ENCODE assay signal across 8 cellular contexts in genomic region chr4:6573986-6574746, GRCh38. TPM values are rescaled to one million over a fixed set of nuclear protein-coding genes. Genes with fewer than 3 reads are reported as not detected.
DNase-seq lines count a peak whose midpoint lies in the region; ATAC-seq and TF ChIP-seq lines count a peak whose summit lies in the region.

No MANE protein-coding gene starts in this region.

- no peak; the same call in 1 of the 3 replicates for ATAC-seq in SK-N-SH treated with all-trans-retinoic acid at 6 μM for 48 hours
- ATAC-seq in activated naive CD4-positive, alpha-beta T cell treated with anti-CD3 and anti-CD28 coated beads, Interleukin-2, amount 50 U/mL, for 72 hours, result no peak

- peaks cover 0 to 5% (median 0%) of the 10 kb centered on the region in 3 donors for H3K27me3 Mint-ChIP-seq in immature natural killer cell (ENCODE audit: low read depth in 3 of 3)

- H3K4me3 ChIP-seq in SK-N-SH (ENCODE audit: low read depth in 2 of 2, low read length in 1 of 2) (peak overlapping the region; percentile 92 to 98), suprapubic skin (peak overlapping the region; percentile 75)

- peak overlapping the region; percentile 85 to 91 (median 86) for H3K4me3 Mint-ChIP-seq in immature natural killer cell

- H3K4me2 ChIP-seq in SK-N-SH, result peak overlapping the region; percentile 100

- no peaks in the 10 kb centered on the region for H4K20me1 ChIP-seq in SK-N-SH (ENCODE audit: insufficient read depth)

- peaks cover under 1 to 11% of the 10 kb centered on the region in 2 donors for H3K36me3 Mint-ChIP-seq in activated naive CD4-positive, alpha-beta T cell treated with anti-CD3 and anti-CD28 coated beads, Interleukin-2, amount 50 U/mL, for 72 hours
- H3K36me3 Mint-ChIP-seq in immature natural killer cell, result peaks cover 9 to 10% (median 10%) of the 10 kb centered on the region in 3 donors

- H3K9me3 Mint-ChIP-seq in activated naive CD4-positive, alpha-beta T cell treated with anti-CD3 and anti-CD28 coated beads, Interleukin-2, amount 50 U/mL, for 72 hours, result peaks cover 0 to 9% of the 10 kb centered on the region in 2 donors
- no peaks in the 10 kb centered on the region for H3K9me3 Mint-ChIP-seq in immature natural killer cell

- no peak for TF ChIP-seq POLR2A in suprapubic skin (IDR thresholded peaks at IDR 0.05)

- TF ChIP-seq CTCF in SK-N-SH (IDR thresholded peaks at IDR 0.05), result no peak
- TF ChIP-seq CTCF in suprapubic skin (IDR thresholded peaks at IDR 0.05), result no peak
- TF ChIP-seq CTCF in GM20000 (IDR thresholded peaks at IDR 0.05; ENCODE audit: extremely low read depth, missing control alignments), result no peak

- H3K4me1 ChIP-seq in SK-N-SH (ENCODE audit: control insufficient read depth in 1 of 2, insufficient read depth in 2 of 2, low read depth in 1 of 2, low read length in 1 of 2), result peaks cover 3 to 15% of the 10 kb centered on the region in 2 experiments; a peak in 2 of 4 replicates
- peaks cover 24% of the 10 kb centered on the region for H3K4me1 ChIP-seq in suprapubic skin

- no peak for TF ChIP-seq EP300 in SK-N-SH (IDR thresholded peaks at IDR 0.05; ENCODE audit: borderline replicate concordance in 1 of 2, low read depth in 1 of 2, low read length in 1 of 2)
- TF ChIP-seq EP300 in suprapubic skin (IDR thresholded peaks at IDR 0.05), result no peak

- WGBS in SK-N-SH (ENCODE audit: low lambda C conversion rate), result 59% methylated on average over 16 of the region's 16 CpGs
- 59% methylated on average over 12 of the region's 16 CpGs for WGBS in suprapubic skin

- H3K27me3 ChIP-seq in SK-N-SH (ENCODE audit: insufficient read depth) (no peaks in the 10 kb centered on the region; the same call in 1 of the 2 replicates), suprapubic skin (no peaks in the 10 kb centered on the region)

- H3K9me2 ChIP-seq in SK-N-SH, result no peaks in the 10 kb centered on the region

- POLR2A ChIA-PET in SK-N-SH (lab: Yijun Ruan, JAX), result interaction anchor here (0.9 to 1.3 kb wide), 5 partner anchors 11 to 99 kb away, joined by 3 to 6 read pairs (median 6); a partner anchor contains a TSS

- H3K4me1 Mint-ChIP-seq in immature natural killer cell, result peaks cover 5 to 12% of the 10 kb centered on the region in 2 donors

- H3K79me2 ChIP-seq in SK-N-SH (ENCODE audit: insufficient read depth), result peaks cover 5% of the 10 kb centered on the region; the same call in 1 of the 2 replicates

- TF ChIP-seq RAD21 in SK-N-SH (IDR thresholded peaks at IDR 0.05; ENCODE audit: low read length), result no peak

- no peaks in the 10 kb centered on the region for H3F3A ChIP-seq in SK-N-SH (replicated peaks; ENCODE audit: insufficient read depth)

- peak overlapping the region; percentile 85; the same call in 1 of the 2 replicates for H3K9ac ChIP-seq in SK-N-SH

- no peak for DNase-seq in SK-N-SH
- DNase-seq in activated naive CD4-positive, alpha-beta T cell treated with anti-CD3 and anti-CD28 coated beads, Interleukin-2, amount 50 U/mL, for 72 hours (ENCODE audit: low spot score in 2 of 2), result no peak
- no peak for DNase-seq in immature natural killer cell
- DNase-seq in suprapubic skin (ENCODE audit: low spot score in 2 of 2), result no peak
- DNase-seq in GM20000 (ENCODE audit: low spot score), result no peak
- DNase-seq in medulla oblongata (ENCODE audit: extremely low spot score), result no peak
- no peak for DNase-seq in NCI-H187 treated with DMSO at 0.1 percent for 48 hours (lab: John Stamatoyannopoulos, UW)

- H3K27ac ChIP-seq in SK-N-SH (ENCODE audit: low read depth in 2 of 2, low read length in 1 of 2) (peak overlapping the region in 1 of 2 experiments; percentile 77; a peak in 2 of 4 replicates), suprapubic skin (no peak overlapping the region)

- H3K9me3 ChIP-seq in SK-N-SH, result no peaks in the 10 kb centered on the region
- H3K9me3 ChIP-seq in suprapubic skin, result no peaks in the 10 kb centered on the region

- CTCF ChIA-PET in SK-N-SH (lab: Yijun Ruan, JAX), result interaction anchor here (1.0 to 5.1 kb wide), 3 partner anchors 26 to 576 kb away, joined by 3 to 45 read pairs (median 4); no protein-coding TSS in a partner anchor

- H3K27ac Mint-ChIP-seq in activated naive CD4-positive, alpha-beta T cell treated with anti-CD3 and anti-CD28 coated beads, Interleukin-2, amount 50 U/mL, for 72 hours, result peak overlapping the region; percentile 89
- peak overlapping the region in 5 of 6 donors; percentile 17 to 83 (median 76) for H3K27ac Mint-ChIP-seq in immature natural killer cell

- peak overlapping the region; percentile 99 for H2AFZ ChIP-seq in SK-N-SH (ENCODE audit: low read depth)

- H3K36me3 ChIP-seq in SK-N-SH (replicated peaks in 1 of 2; ENCODE audit: control insufficient read depth in 1 of 2, insufficient read depth in 2 of 2, low read length in 1 of 2), result peaks cover 5 to 6% of the 10 kb centered on the region in 2 experiments
- peaks cover 17% of the 10 kb centered on the region for H3K36me3 ChIP-seq in suprapubic skin

TF ChIP-seq in SK-N-SH, 30 proteins besides CTCF, POLR2A, EP300 and RAD21 (continues in another document):
- TF ChIP-seq NRF1 (IDR thresholded peaks at IDR 0.05; ENCODE audit: low read depth, low read length) (no peak), RFX5 (IDR thresholded peaks at IDR 0.05; ENCODE audit: low read length) (no peak), ELF1 (IDR thresholded peaks at IDR 0.05) (no peak), MEF2A (IDR thresholded peaks at IDR 0.05; ENCODE audit: borderline replicate concordance, low read depth) (no peak), POLR2AphosphoS5 (IDR thresholded peaks at IDR 0.05; ENCODE audit: low read depth, low read length) (no peak), JUND (IDR thresholded peaks at IDR 0.05) (no peak), FOXM1 (IDR thresholded peaks at IDR 0.05; ENCODE audit: low read depth) (no peak), MAX (IDR thresholded peaks at IDR 0.05; ENCODE audit: low read depth) (no peak), FOXJ3 (CRISPR knock-in tag; IDR thresholded peaks at IDR 0.05) (no peak), RCOR1 (IDR thresholded peaks at IDR 0.05; ENCODE audit: low read length) (no peak)

TF ChIP-seq in SK-N-SH treated with all-trans-retinoic acid at 6 μM for 48 hours, 23 proteins besides CTCF, POLR2A, EP300 and RAD21 (continues in another document):
- TF ChIP-seq GLIS3 (CRISPR knock-in tag; IDR thresholded peaks at IDR 0.05) (no peak), CSDC2 (CRISPR knock-in tag; IDR thresholded peaks at IDR 0.05) (no peak), ZFP3 (CRISPR knock-in tag; IDR thresholded peaks at IDR 0.05) (no peak), CSRNP3 (CRISPR knock-in tag; IDR thresholded peaks at IDR 0.05) (no peak), ZC3H10 (CRISPR knock-in tag; IDR thresholded peaks at IDR 0.05) (no peak), ISL1 (CRISPR knock-in tag; IDR thresholded peaks at IDR 0.05) (no peak), TCF4 (CRISPR knock-in tag; IDR thresholded peaks at IDR 0.05; ENCODE audit: borderline replicate concordance) (no peak), SNAI2 (CRISPR knock-in tag; IDR thresholded peaks at IDR 0.05) (no peak), ZNF565 (CRISPR knock-in tag; conservative IDR thresholded peaks at IDR 0.05; ENCODE audit: low read depth) (no peak), BACH2 (CRISPR knock-in tag; IDR thresholded peaks at IDR 0.05; ENCODE audit: borderline replicate concordance) (no peak), PPARA (CRISPR knock-in tag; IDR thresholded peaks at IDR 0.05; ENCODE audit: borderline replicate concordance) (no peak), ZFP30 (CRISPR knock-in tag; IDR thresholded peaks at IDR 0.05) (no peak), ZNF8 (CRISPR knock-in tag; IDR thresholded peaks at IDR 0.05) (no peak)
- TF ChIP-seq, protein P1, sequence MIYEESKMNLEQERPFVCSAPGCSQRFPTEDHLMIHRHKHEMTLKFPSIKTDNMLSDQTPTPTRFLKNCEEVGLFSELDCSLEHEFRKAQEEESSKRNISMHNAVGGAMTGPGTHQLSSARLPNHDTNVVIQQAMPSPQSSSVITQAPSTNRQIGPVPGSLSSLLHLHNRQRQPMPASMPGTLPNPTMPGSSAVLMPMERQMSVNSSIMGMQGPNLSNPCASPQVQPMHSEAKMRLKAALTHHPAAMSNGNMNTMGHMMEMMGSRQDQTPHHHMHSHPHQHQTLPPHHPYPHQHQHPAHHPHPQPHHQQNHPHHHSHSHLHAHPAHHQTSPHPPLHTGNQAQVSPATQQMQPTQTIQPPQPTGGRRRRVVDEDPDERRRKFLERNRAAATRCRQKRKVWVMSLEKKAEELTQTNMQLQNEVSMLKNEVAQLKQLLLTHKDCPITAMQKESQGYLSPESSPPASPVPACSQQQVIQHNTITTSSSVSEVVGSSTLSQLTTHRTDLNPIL (CRISPR knock-in tag; IDR thresholded peaks at IDR 0.05; ENCODE audit: low read depth), result no peak

RNA-seq across cellular contexts. Expression of gene MAN2B2, which starts 0.8 kb away (rescaled TPM):
- polyA plus RNA-seq in SK-N-SH (2012; rRNA removed) (18.5 and 24.9 TPM in 2 replicates), immature natural killer cell (10 to 100 TPM; 12.9 to 34.9 (median 15.3) TPM)
- 12.5 and 18.6 TPM in 2 replicates for polyA plus RNA-seq in SK-N-SH (2012; cell fraction: cytosol; rRNA removed)
- 30.0 and 30.3 TPM in 2 replicates for polyA plus RNA-seq in SK-N-SH (2012; cell fraction: nucleus; rRNA removed)
- 10 to 100 TPM; 13.9 to 21.4 TPM for total RNA-seq in activated naive CD4-positive, alpha-beta T cell treated with anti-CD3 and anti-CD28 coated beads, Interleukin-2, amount 50 U/mL, for 72 hours
- total RNA-seq in suprapubic skin, result 10 to 100 TPM; 19.6 to 27.9 (median 25.2) TPM
